ENCODE assay signal across 1 cellular context in the genomic region with DNA sequence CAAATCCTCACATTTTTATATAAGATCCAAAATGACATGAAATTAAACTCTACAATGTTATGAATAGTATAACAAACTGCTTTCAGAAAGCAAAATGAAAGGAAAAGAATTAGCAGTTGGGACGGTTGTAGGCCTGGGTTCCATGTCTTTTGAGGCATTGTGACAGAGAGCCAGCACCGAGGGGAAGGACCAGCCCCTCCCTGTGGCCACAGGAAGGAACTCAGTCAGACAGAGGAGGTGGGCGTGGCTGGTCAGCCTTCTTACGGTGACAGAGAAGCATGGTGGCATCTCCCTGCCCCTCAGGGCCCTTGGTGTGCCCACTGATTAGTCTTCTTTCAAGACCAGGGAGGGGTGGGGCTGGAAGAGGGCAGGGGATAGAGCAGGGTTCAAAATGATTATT.
TF ChIP-seq lines count a peak whose summit lies in the region.

No MANE protein-coding gene starts in this region.

TF ChIP-seq in GM12878, 131 proteins besides CTCF, POLR2A, EP300 and RAD21:
- TF ChIP-seq CREM (IDR thresholded peaks at IDR 0.05; ENCODE audit: low read depth) (no peak), MTA3 (IDR thresholded peaks at IDR 0.05; ENCODE audit: borderline replicate concordance, low read length) (no peak), TCF7 (IDR thresholded peaks at IDR 0.05; ENCODE audit: borderline replicate concordance) (no peak), ZBED1 (IDR thresholded peaks at IDR 0.05; ENCODE audit: borderline replicate concordance) (no peak), RAD51 (IDR thresholded peaks at IDR 0.05) (no peak), CBX5 (IDR thresholded peaks at IDR 0.05; ENCODE audit: low read depth) (no peak), HCFC1 (IDR thresholded peaks at IDR 0.05; ENCODE audit: low read length) (no peak)
- TF ChIP-seq, protein P1, sequence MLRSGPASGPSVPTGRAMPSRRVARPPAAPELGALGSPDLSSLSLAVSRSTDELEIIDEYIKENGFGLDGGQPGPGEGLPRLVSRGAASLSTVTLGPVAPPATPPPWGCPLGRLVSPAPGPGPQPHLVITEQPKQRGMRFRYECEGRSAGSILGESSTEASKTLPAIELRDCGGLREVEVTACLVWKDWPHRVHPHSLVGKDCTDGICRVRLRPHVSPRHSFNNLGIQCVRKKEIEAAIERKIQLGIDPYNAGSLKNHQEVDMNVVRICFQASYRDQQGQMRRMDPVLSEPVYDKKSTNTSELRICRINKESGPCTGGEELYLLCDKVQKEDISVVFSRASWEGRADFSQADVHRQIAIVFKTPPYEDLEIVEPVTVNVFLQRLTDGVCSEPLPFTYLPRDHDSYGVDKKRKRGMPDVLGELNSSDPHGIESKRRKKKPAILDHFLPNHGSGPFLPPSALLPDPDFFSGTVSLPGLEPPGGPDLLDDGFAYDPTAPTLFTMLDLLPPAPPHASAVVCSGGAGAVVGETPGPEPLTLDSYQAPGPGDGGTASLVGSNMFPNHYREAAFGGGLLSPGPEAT (IDR thresholded peaks at IDR 0.05; ENCODE audit: low read depth): no peak
- TF ChIP-seq, protein P2, sequence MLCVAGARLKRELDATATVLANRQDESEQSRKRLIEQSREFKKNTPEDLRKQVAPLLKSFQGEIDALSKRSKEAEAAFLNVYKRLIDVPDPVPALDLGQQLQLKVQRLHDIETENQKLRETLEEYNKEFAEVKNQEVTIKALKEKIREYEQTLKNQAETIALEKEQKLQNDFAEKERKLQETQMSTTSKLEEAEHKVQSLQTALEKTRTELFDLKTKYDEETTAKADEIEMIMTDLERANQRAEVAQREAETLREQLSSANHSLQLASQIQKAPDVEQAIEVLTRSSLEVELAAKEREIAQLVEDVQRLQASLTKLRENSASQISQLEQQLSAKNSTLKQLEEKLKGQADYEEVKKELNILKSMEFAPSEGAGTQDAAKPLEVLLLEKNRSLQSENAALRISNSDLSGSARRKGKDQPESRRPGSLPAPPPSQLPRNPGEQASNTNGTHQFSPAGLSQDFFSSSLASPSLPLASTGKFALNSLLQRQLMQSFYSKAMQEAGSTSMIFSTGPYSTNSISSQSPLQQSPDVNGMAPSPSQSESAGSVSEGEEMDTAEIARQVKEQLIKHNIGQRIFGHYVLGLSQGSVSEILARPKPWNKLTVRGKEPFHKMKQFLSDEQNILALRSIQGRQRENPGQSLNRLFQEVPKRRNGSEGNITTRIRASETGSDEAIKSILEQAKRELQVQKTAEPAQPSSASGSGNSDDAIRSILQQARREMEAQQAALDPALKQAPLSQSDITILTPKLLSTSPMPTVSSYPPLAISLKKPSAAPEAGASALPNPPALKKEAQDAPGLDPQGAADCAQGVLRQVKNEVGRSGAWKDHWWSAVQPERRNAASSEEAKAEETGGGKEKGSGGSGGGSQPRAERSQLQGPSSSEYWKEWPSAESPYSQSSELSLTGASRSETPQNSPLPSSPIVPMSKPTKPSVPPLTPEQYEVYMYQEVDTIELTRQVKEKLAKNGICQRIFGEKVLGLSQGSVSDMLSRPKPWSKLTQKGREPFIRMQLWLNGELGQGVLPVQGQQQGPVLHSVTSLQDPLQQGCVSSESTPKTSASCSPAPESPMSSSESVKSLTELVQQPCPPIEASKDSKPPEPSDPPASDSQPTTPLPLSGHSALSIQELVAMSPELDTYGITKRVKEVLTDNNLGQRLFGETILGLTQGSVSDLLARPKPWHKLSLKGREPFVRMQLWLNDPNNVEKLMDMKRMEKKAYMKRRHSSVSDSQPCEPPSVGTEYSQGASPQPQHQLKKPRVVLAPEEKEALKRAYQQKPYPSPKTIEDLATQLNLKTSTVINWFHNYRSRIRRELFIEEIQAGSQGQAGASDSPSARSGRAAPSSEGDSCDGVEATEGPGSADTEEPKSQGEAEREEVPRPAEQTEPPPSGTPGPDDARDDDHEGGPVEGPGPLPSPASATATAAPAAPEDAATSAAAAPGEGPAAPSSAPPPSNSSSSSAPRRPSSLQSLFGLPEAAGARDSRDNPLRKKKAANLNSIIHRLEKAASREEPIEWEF (IDR thresholded peaks at IDR 0.05; ENCODE audit: insufficient replicate concordance, low read depth, low read length): no peak
TF ChIP-seq in GM12878: peak in this region for 0.
